8 cellular contexts compared by ENCODE assay signal in genomic region chr10:97407211-97407951, GRCh38. TPM values are rescaled to one million over a fixed set of nuclear protein-coding genes. Genes with fewer than 3 reads are reported as not detected.
A peak's percentile ranks its signal among the peaks of the same experiment; 100 is the strongest.
DNase-seq lines count a peak whose midpoint lies in the region; ATAC-seq and TF ChIP-seq lines count a peak whose summit lies in the region.

No MANE protein-coding gene starts in this region.

- POLR2A ChIA-PET in activated CD4-positive, alpha-beta T cell treated with anti-CD3 and anti-CD28 coated beads, Interleukin-2, amount 10 ng/mL, durations not matched to agents 7 days and 5 days (lab: Charles Lee): no interaction called here

- peak; percentile 73 for TF ChIP-seq CTCF in GM20000 (IDR thresholded peaks at IDR 0.05; ENCODE audit: extremely low read depth, missing control alignments)
- TF ChIP-seq CTCF in liver (IDR thresholded peaks at IDR 0.05; ENCODE audit: low read depth, low read length, missing input control): peak; percentile 76

- no peak overlapping the region for H3K4me3 ChIP-seq in liver (ENCODE audit: low read depth in 1 of 3, low read length in 3 of 3)

- H3K36me3 Mint-ChIP-seq in activated CD4-positive, alpha-beta T cell treated with anti-CD3 and anti-CD28 coated beads, Interleukin-2, amount 10 ng/mL, durations not matched to agents 7 days and 5 days (ENCODE audit: low read depth): no peaks in the 10 kb centered on the region

- H3K9ac ChIP-seq in liver (ENCODE audit: low read depth in 1 of 2, low read length in 2 of 2): no peak overlapping the region

- no peaks in the 10 kb centered on the region for H3K9me3 Mint-ChIP-seq in activated CD4-positive, alpha-beta T cell treated with anti-CD3 and anti-CD28 coated beads, Interleukin-2, amount 10 ng/mL, durations not matched to agents 7 days and 5 days

- H3K4me1 Mint-ChIP-seq in activated CD4-positive, alpha-beta T cell treated with anti-CD3 and anti-CD28 coated beads, Interleukin-2, amount 10 ng/mL, durations not matched to agents 7 days and 5 days: peaks cover 11% of the 10 kb centered on the region

- DNase-seq in D341Med (ENCODE audit: low spot score) (peak; percentile 70), GM20000 (ENCODE audit: low spot score) (peak; percentile 79), NCI-H526 treated with DMSO at 0.1 percent for 48 hours (lab: John Stamatoyannopoulos, UW) (peak; percentile 83), ecto neural progenitor cell (ENCODE audit: low spot score) (peak; percentile 80)
- DNase-seq in activated CD4-positive, alpha-beta T cell treated with anti-CD3 and anti-CD28 coated beads, Interleukin-2, amount 10 ng/mL, durations not matched to agents 7 days and 5 days: peak; percentile 78
- peak; percentile 72 for DNase-seq in stimulated activated naive CD8-positive, alpha-beta T cell treated with anti-CD3 and anti-CD28 coated beads, Interleukin-15, Interleukin-2, amounts not matched to agents 100 U/mL and 50 U/mL, for 24 hours

- H3K27me3 ChIP-seq in liver (ENCODE audit: control insufficient read depth in 4 of 4, insufficient read depth in 4 of 4, low read length in 3 of 4): no peaks in the 10 kb centered on the region

- 3% methylated on average over 10 of the region's 10 CpGs for WGBS in liver

- peak overlapping the region in 1 of 2 donors; percentile 21 for H3K27ac ChIP-seq in liver (ENCODE audit: low read depth in 1 of 2, low read length in 2 of 2)

- no peaks in the 10 kb centered on the region for H3K9me3 ChIP-seq in liver (ENCODE audit: control insufficient read depth in 4 of 4, low read length in 3 of 4)

- CTCF ChIA-PET in activated CD4-positive, alpha-beta T cell treated with anti-CD3 and anti-CD28 coated beads, Interleukin-2, amount 10 ng/mL, durations not matched to agents 7 days and 5 days (lab: Charles Lee): interaction anchor here (0.8 to 2.7 kb wide), 7 partner anchors 7 to 144 kb away, joined by 3 to 16 read pairs (median 3); no protein-coding TSS in a partner anchor

- peaks cover 0 to 7% (median 3%) of the 10 kb centered on the region in 4 donors for H3K4me1 ChIP-seq in liver (ENCODE audit: control insufficient read depth in 4 of 4, insufficient read depth in 4 of 4, low read length in 3 of 4)

- H3K4me3 Mint-ChIP-seq in activated CD4-positive, alpha-beta T cell treated with anti-CD3 and anti-CD28 coated beads, Interleukin-2, amount 10 ng/mL, durations not matched to agents 7 days and 5 days: peak overlapping the region; percentile 48

- no peaks in the 10 kb centered on the region for H3K36me3 ChIP-seq in liver (ENCODE audit: control insufficient read depth in 4 of 4, insufficient read depth in 3 of 4, low read depth in 1 of 4, low read length in 3 of 4)

- peak; percentile 78 to 81 for TF ChIP-seq RAD21 in liver (IDR thresholded peaks at IDR 0.05)

- H3K27ac Mint-ChIP-seq in activated CD4-positive, alpha-beta T cell treated with anti-CD3 and anti-CD28 coated beads, Interleukin-2, amount 10 ng/mL, durations not matched to agents 7 days and 5 days: peak overlapping the region; percentile 81

- no peaks in the 10 kb centered on the region for H3K27me3 Mint-ChIP-seq in activated CD4-positive, alpha-beta T cell treated with anti-CD3 and anti-CD28 coated beads, Interleukin-2, amount 10 ng/mL, durations not matched to agents 7 days and 5 days

- peak; percentile 69 for ATAC-seq in HG03558 (IDR thresholded peaks at IDR 0.05; ENCODE audit: extremely low read depth, unreplicated experiment)
- peak; percentile 97 for ATAC-seq in stimulated activated naive CD8-positive, alpha-beta T cell treated with anti-CD3 and anti-CD28 coated beads, Interleukin-15, Interleukin-2, amounts not matched to agents 100 U/mL and 50 U/mL, for 24 hours

TF ChIP-seq in liver, 16 proteins besides CTCF, POLR2A, EP300 and RAD21:
- TF ChIP-seq FOXA2 (IDR thresholded peaks at IDR 0.05) (no peak), RXRA (IDR thresholded peaks at IDR 0.05) (peak in 1 of 2 donors; percentile 10), MAX (IDR thresholded peaks at IDR 0.05) (no peak), HNF4A (conservative IDR thresholded peaks at IDR 0.05) (no peak), YY1 (IDR thresholded peaks at IDR 0.05) (no peak), REST (IDR thresholded peaks at IDR 0.05) (no peak)

RNA-seq across cellular contexts. Expression of gene RRP12, which starts 6.2 kb away (rescaled TPM):
- total RNA-seq in activated CD4-positive, alpha-beta T cell treated with anti-CD3 and anti-CD28 coated beads, Interleukin-2, amount 10 ng/mL, durations not matched to agents 7 days and 5 days: 10 to 100 TPM; 20.1 to 21.6 TPM
- total RNA-seq in liver: 1 to 10 TPM; 6.1 to 9.6 TPM
- 1 to 10 TPM; 5.7 to 7.8 TPM for polyA plus RNA-seq in liver

RNA-seq across cellular contexts. Expression of gene PGAM1, which starts 18.6 kb away (rescaled TPM):
- total RNA-seq in activated CD4-positive, alpha-beta T cell treated with anti-CD3 and anti-CD28 coated beads, Interleukin-2, amount 10 ng/mL, durations not matched to agents 7 days and 5 days: 100 to 1,000 TPM; 380 to 406 TPM
- total RNA-seq in liver: 10 to 100 TPM; 52.0 to 90.7 TPM
- 100 to 1,000 TPM; 121 to 178 TPM for polyA plus RNA-seq in liver

RNA-seq across cellular contexts. Expression of gene EXOSC1, which starts 38.4 kb away (rescaled TPM):
- 10 to 100 TPM; 45.5 to 50.0 TPM for total RNA-seq in activated CD4-positive, alpha-beta T cell treated with anti-CD3 and anti-CD28 coated beads, Interleukin-2, amount 10 ng/mL, durations not matched to agents 7 days and 5 days
- 10 to 100 TPM; 11.2 to 12.2 TPM for total RNA-seq in liver
- 10 to 100 TPM; 16.7 to 25.9 TPM for polyA plus RNA-seq in liver

RNA-seq across cellular contexts. Expression of gene ZDHHC16, which starts 38.6 kb away (rescaled TPM):
- total RNA-seq in activated CD4-positive, alpha-beta T cell treated with anti-CD3 and anti-CD28 coated beads, Interleukin-2, amount 10 ng/mL, durations not matched to agents 7 days and 5 days: 10 to 100 TPM; 38.5 to 39.3 TPM
- 10 to 100 TPM; 18.0 to 24.9 TPM for total RNA-seq in liver
- polyA plus RNA-seq in liver: 10 to 100 TPM; 20.8 to 27.2 TPM

Comparison
In these comparisons a context has a peak if more than half of its experiments do, and no peak if none do; other contexts are left out.
1. RNA of gene PGAM1, which starts 18.6 kb away (total RNA-seq): 380 to 406 TPM in activated CD4-positive, alpha-beta T cell treated with anti-CD3 and anti-CD28 coated beads, Interleukin-2, amount 10 ng/mL, durations not matched to agents 7 days and 5 days; 52.0 to 90.7 TPM in liver; every median in the first group is over 4 times any median in the second.
2. Peak in every context shown above with its lines, with median percentiles within 50 percentile points of each other: DNase-seq.